Comparison of ENCODE assay signal across 1 cellular context in the genomic region with DNA sequence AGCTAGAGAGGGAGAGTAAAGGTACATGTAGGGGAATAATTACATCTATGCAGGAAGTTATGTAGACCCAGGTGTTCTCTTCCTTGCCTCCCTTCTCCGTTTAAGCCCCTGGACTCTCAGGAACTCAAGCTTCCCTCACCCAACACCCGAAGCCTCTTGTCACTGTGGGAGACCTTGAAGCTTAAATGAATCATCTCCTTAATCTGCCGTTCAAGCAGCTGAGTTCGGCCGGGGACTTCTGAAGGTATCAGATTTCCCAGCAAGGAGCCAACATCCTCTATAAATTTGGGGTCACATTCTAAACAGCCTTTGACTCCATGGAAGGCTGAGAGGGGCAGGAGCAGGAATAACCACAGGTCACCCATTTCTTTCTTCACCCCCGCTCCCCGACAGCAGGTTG.
TF ChIP-seq lines count a peak whose summit lies in the region.

No MANE protein-coding gene starts in this region.

TF ChIP-seq in WTC11, 78 proteins besides CTCF, POLR2A, EP300 and RAD21 (continued from another document):
- TF ChIP-seq, protein P1, sequence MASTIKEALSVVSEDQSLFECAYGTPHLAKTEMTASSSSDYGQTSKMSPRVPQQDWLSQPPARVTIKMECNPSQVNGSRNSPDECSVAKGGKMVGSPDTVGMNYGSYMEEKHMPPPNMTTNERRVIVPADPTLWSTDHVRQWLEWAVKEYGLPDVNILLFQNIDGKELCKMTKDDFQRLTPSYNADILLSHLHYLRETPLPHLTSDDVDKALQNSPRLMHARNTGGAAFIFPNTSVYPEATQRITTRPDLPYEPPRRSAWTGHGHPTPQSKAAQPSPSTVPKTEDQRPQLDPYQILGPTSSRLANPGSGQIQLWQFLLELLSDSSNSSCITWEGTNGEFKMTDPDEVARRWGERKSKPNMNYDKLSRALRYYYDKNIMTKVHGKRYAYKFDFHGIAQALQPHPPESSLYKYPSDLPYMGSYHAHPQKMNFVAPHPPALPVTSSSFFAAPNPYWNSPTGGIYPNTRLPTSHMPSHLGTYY (CRISPR knock-in tag; IDR thresholded peaks at IDR 0.05): no peak
- TF ChIP-seq IRF1 (CRISPR knock-in tag; IDR thresholded peaks at IDR 0.05) (no peak), OVOL2 (CRISPR knock-in tag; IDR thresholded peaks at IDR 0.05; ENCODE audit: borderline replicate concordance) (no peak), SMAD3 (CRISPR knock-in tag; IDR thresholded peaks at IDR 0.05; ENCODE audit: borderline replicate concordance) (no peak), FOXJ3 (CRISPR knock-in tag; IDR thresholded peaks at IDR 0.05; ENCODE audit: borderline replicate concordance) (no peak), RELA (CRISPR knock-in tag; IDR thresholded peaks at IDR 0.05; ENCODE audit: borderline replicate concordance) (no peak), HMGA2 (CRISPR knock-in tag; IDR thresholded peaks at IDR 0.05) (no peak), TEAD4 (CRISPR knock-in tag; IDR thresholded peaks at IDR 0.05) (no peak), GABPB1 (CRISPR knock-in tag; IDR thresholded peaks at IDR 0.05) (no peak)
- TF ChIP-seq, protein P2, sequence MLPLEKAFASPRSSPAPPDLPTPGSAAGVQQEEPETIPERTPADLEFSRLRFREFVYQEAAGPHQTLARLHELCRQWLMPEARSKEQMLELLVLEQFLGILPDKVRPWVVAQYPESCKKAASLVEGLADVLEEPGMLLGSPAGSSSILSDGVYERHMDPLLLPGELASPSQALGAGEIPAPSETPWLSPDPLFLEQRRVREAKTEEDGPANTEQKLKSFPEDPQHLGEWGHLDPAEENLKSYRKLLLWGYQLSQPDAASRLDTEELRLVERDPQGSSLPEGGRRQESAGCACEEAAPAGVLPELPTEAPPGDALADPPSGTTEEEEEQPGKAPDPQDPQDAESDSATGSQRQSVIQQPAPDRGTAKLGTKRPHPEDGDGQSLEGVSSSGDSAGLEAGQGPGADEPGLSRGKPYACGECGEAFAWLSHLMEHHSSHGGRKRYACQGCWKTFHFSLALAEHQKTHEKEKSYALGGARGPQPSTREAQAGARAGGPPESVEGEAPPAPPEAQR (CRISPR knock-in tag; IDR thresholded peaks at IDR 0.05): no peak
- TF ChIP-seq, protein P3, sequence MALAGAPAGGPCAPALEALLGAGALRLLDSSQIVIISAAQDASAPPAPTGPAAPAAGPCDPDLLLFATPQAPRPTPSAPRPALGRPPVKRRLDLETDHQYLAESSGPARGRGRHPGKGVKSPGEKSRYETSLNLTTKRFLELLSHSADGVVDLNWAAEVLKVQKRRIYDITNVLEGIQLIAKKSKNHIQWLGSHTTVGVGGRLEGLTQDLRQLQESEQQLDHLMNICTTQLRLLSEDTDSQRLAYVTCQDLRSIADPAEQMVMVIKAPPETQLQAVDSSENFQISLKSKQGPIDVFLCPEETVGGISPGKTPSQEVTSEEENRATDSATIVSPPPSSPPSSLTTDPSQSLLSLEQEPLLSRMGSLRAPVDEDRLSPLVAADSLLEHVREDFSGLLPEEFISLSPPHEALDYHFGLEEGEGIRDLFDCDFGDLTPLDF (CRISPR knock-in tag; IDR thresholded peaks at IDR 0.05): no peak
- TF ChIP-seq, protein P4, sequence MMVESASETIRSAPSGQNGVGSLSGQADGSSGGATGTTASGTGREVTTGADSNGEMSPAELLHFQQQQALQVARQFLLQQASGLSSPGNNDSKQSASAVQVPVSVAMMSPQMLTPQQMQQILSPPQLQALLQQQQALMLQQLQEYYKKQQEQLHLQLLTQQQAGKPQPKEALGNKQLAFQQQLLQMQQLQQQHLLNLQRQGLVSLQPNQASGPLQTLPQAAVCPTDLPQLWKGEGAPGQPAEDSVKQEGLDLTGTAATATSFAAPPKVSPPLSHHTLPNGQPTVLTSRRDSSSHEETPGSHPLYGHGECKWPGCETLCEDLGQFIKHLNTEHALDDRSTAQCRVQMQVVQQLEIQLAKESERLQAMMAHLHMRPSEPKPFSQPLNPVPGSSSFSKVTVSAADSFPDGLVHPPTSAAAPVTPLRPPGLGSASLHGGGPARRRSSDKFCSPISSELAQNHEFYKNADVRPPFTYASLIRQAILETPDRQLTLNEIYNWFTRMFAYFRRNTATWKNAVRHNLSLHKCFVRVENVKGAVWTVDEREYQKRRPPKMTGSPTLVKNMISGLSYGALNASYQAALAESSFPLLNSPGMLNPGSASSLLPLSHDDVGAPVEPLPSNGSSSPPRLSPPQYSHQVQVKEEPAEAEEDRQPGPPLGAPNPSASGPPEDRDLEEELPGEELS (CRISPR knock-in tag; IDR thresholded peaks at IDR 0.05): no peak
TF ChIP-seq in WTC11: peak in this region for 0.
